ENCODE assay signal across 1 cellular context in genomic region chr11:45432100-45432499, GRCh38.
TF ChIP-seq lines count a peak whose summit lies in the region.

No MANE protein-coding gene starts in this region.

TF ChIP-seq in GM23338, 12 proteins besides CTCF, POLR2A, EP300 and RAD21 (continued from another document):
- TF ChIP-seq ZNF462 (CRISPR knock-in tag; IDR thresholded peaks at IDR 0.05) (no peak), REST (IDR thresholded peaks at IDR 0.05; ENCODE audit: unreplicated experiment) (no peak), ZNF331 (CRISPR knock-in tag; IDR thresholded peaks at IDR 0.05; ENCODE audit: low read depth) (no peak), STAT1 (IDR thresholded peaks at IDR 0.05; ENCODE audit: unreplicated experiment) (no peak), JUNB (IDR thresholded peaks at IDR 0.05; ENCODE audit: unreplicated experiment) (no peak), ETS1 (IDR thresholded peaks at IDR 0.05) (no peak)
